In the genomic region with DNA sequence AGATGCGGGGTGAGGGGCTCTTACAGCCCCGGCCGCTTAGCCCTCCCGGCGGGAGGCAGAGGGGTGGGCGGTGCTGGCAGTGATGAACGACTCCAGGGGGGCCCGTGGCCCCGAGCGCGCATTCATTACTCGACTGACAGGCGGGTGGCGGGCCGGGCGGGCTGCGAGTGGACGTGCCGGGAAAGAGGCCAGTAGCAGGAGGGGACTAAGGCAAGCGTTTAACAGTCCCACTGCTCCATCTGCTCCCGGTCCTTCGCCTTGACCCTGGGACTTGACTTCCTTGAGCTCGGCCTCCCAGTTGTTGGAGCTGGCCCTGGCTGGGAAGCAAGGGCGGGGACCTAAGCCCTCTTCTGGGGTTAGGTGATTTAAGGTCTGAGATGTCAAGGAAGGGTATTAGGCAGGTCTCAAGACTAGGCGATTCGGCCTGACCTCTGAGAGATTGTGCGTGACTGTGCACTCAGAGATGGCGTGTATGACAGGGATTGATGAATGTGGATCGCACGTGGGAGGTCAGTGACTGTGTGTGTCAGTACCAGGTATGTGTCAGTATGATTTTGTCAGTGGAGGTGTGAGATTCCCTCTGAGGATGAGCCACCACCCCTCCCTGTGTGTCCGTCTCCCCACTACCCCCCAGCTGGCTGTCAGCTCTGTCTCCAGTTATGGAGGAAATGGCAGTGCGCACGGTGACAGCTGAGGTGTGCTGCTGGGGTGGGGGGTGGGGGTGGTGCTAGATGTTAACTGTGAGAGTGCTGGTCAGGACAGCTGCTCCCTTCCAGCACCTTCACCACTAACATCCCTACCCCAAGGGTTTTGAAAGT, we compare ENCODE assay signal across 8 cellular contexts. TPM values are rescaled to one million over a fixed set of nuclear protein-coding genes. Genes with fewer than 3 reads are reported as not detected.
DNase-seq lines count a peak whose midpoint lies in the region; ATAC-seq lines count a peak whose summit lies in the region.

No MANE protein-coding gene starts in this region.

- intact Hi-C loops in left ventricle myocardium superior (cut with micrococcal nuclease): no loop called here

- ATAC-seq in activated CD4-positive, CD25-positive, alpha-beta regulatory T cell treated with anti-CD3 and anti-CD28 coated beads, Interleukin-2, amount 50 U/mL, for 24 hours: peak; percentile 76 to 79
- ATAC-seq in left ventricle myocardium superior: peak; percentile 2
- ATAC-seq in HG02678 (IDR thresholded peaks at IDR 0.05; ENCODE audit: unreplicated experiment): no peak
- no peak for ATAC-seq in HG02798 (IDR thresholded peaks at IDR 0.05; ENCODE audit: poor library complexity, unreplicated experiment)

- DNase-seq in activated CD4-positive, CD25-positive, alpha-beta regulatory T cell treated with anti-CD3 and anti-CD28 coated beads, Interleukin-2, amount 50 U/mL, for 72 hours: no peak
- DNase-seq in activated CD8-positive, alpha-beta memory T cell treated with anti-CD3 and anti-CD28 coated beads, Interleukin-2, amount 50 U/mL, for 48 hours: peak; percentile 68
- no peak for DNase-seq in left ventricle myocardium superior
- peak; percentile 44 to 68 for DNase-seq in stimulated activated CD4-positive, alpha-beta T cell treated with anti-CD3 and anti-CD28 coated beads, Interleukin-2, amount 100 ng/mL, for 24 hours
- no peak for DNase-seq in NAMALWA (ENCODE audit: low spot score)

RNA-seq across cellular contexts. Expression of a gene that starts 3.6 kb away (rescaled TPM):
- total RNA-seq in left ventricle myocardium superior: 0.10 TPM

RNA-seq across cellular contexts. Expression of a gene that starts 6.1 kb away (rescaled TPM):
- not detected for total RNA-seq in left ventricle myocardium superior

RNA-seq across cellular contexts. Expression of a gene that starts 20.1 kb away (rescaled TPM):
- 0.37 TPM for total RNA-seq in left ventricle myocardium superior

RNA-seq across cellular contexts. Expression of a gene that starts 24.1 kb away (rescaled TPM):
- total RNA-seq in left ventricle myocardium superior: 5.7 TPM

RNA-seq across cellular contexts. Expression of a gene that starts 48.2 kb away (rescaled TPM):
- total RNA-seq in left ventricle myocardium superior: not detected

Comparison
In these comparisons a context has a peak if more than half of its experiments do, and no peak if none do; other contexts are left out.
1. ATAC-seq: peak in activated CD4-positive, CD25-positive, alpha-beta regulatory T cell treated with anti-CD3 and anti-CD28 coated beads, Interleukin-2, amount 50 U/mL, for 24 hours (2 of 2) and left ventricle myocardium superior (single experiment); none in HG02678 (single experiment) and HG02798 (single experiment).
2. DNase-seq: peak in activated CD8-positive, alpha-beta memory T cell treated with anti-CD3 and anti-CD28 coated beads, Interleukin-2, amount 50 U/mL, for 48 hours (single experiment) and stimulated activated CD4-positive, alpha-beta T cell treated with anti-CD3 and anti-CD28 coated beads, Interleukin-2, amount 100 ng/mL, for 24 hours (2 of 2); none in activated CD4-positive, CD25-positive, alpha-beta regulatory T cell treated with anti-CD3 and anti-CD28 coated beads, Interleukin-2, amount 50 U/mL, for 72 hours (single experiment), left ventricle myocardium superior (single experiment) and NAMALWA (single experiment).